In genomic region chr5:34802834-34803563, GRCh38 we compare ENCODE assay signal across 2 cellular contexts.
TF ChIP-seq lines count a peak whose summit lies in the region.

No MANE protein-coding gene starts in this region.

TF ChIP-seq in GM23338, 12 proteins besides CTCF, POLR2A, EP300 and RAD21:
- TF ChIP-seq, protein P1, sequence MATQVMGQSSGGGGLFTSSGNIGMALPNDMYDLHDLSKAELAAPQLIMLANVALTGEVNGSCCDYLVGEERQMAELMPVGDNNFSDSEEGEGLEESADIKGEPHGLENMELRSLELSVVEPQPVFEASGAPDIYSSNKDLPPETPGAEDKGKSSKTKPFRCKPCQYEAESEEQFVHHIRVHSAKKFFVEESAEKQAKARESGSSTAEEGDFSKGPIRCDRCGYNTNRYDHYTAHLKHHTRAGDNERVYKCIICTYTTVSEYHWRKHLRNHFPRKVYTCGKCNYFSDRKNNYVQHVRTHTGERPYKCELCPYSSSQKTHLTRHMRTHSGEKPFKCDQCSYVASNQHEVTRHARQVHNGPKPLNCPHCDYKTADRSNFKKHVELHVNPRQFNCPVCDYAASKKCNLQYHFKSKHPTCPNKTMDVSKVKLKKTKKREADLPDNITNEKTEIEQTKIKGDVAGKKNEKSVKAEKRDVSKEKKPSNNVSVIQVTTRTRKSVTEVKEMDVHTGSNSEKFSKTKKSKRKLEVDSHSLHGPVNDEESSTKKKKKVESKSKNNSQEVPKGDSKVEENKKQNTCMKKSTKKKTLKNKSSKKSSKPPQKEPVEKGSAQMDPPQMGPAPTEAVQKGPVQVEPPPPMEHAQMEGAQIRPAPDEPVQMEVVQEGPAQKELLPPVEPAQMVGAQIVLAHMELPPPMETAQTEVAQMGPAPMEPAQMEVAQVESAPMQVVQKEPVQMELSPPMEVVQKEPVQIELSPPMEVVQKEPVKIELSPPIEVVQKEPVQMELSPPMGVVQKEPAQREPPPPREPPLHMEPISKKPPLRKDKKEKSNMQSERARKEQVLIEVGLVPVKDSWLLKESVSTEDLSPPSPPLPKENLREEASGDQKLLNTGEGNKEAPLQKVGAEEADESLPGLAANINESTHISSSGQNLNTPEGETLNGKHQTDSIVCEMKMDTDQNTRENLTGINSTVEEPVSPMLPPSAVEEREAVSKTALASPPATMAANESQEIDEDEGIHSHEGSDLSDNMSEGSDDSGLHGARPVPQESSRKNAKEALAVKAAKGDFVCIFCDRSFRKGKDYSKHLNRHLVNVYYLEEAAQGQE (IDR thresholded peaks at IDR 0.05; ENCODE audit: unreplicated experiment): no peak
- TF ChIP-seq ZNF462 (CRISPR knock-in tag; IDR thresholded peaks at IDR 0.05) (no peak), CREB1 (CRISPR knock-in tag; IDR thresholded peaks at IDR 0.05; ENCODE audit: low read depth) (no peak), JUNB (IDR thresholded peaks at IDR 0.05; ENCODE audit: unreplicated experiment) (no peak), EZH2phosphoT487 (IDR thresholded peaks at IDR 0.05; ENCODE audit: unreplicated experiment) (no peak), ZNF331 (CRISPR knock-in tag; IDR thresholded peaks at IDR 0.05; ENCODE audit: low read depth) (no peak), STAT1 (IDR thresholded peaks at IDR 0.05; ENCODE audit: unreplicated experiment) (no peak), NANOG (IDR thresholded peaks at IDR 0.05; ENCODE audit: borderline replicate concordance) (no peak), EZH2 (IDR thresholded peaks at IDR 0.05; ENCODE audit: low read depth, unreplicated experiment) (no peak), ZNF114 (CRISPR knock-in tag; IDR thresholded peaks at IDR 0.05) (no peak)
- TF ChIP-seq, protein P2, sequence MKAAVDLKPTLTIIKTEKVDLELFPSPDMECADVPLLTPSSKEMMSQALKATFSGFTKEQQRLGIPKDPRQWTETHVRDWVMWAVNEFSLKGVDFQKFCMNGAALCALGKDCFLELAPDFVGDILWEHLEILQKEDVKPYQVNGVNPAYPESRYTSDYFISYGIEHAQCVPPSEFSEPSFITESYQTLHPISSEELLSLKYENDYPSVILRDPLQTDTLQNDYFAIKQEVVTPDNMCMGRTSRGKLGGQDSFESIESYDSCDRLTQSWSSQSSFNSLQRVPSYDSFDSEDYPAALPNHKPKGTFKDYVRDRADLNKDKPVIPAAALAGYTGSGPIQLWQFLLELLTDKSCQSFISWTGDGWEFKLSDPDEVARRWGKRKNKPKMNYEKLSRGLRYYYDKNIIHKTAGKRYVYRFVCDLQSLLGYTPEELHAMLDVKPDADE (IDR thresholded peaks at IDR 0.05): no peak

TF ChIP-seq in K562, 482 proteins besides CTCF, POLR2A, EP300 and RAD21:
- TF ChIP-seq CEBPB (tag; IDR thresholded peaks at IDR 0.05) (peak; percentile 76), CEBPG (CRISPR knock-in tag; IDR thresholded peaks at IDR 0.05) (peak; percentile 64), CEBPG (tag; conservative IDR thresholded peaks at IDR 0.05 in 1 of 2, IDR thresholded peaks at IDR 0.05 in 1 of 2) (peak in 1 of 2 experiments; percentile 62; a peak in 2 of 4 replicates), KLF10 (CRISPR knock-in tag; IDR thresholded peaks at IDR 0.05) (no peak)
